In genomic region chr1:71296551-71296950, GRCh38 we compare ENCODE assay signal across 18 cellular contexts.
A peak's percentile ranks its signal among the peaks of the same experiment; 100 is the strongest.
DNase-seq lines count a peak whose midpoint lies in the region; ATAC-seq and TF ChIP-seq lines count a peak whose summit lies in the region.
"Had no signal": no experiment of that assay in that cellular context is flagged by ENCODE, and none has a peak within 500 bp of the region (broad histone marks: within the 10 kb centered on the region; RNA-seq: fewer than 3 reads in every experiment).

No MANE protein-coding gene starts in this region.

- no peak overlapping the region for H3K4me2 ChIP-seq in GM23248 (ENCODE audit: unreplicated experiment)
- H3K4me2 ChIP-seq: SK-N-SH had no signal

- TF ChIP-seq POLR2A in prostate gland (IDR thresholded peaks at IDR 0.05): no peak

- H2AFZ ChIP-seq in GM23248: no peak overlapping the region

- no peaks in the 10 kb centered on the region for H4K20me1 ChIP-seq in GM23248 (ENCODE audit: insufficient read depth)

- intact Hi-C loops in prostate gland (cut with DNase I): no loop called here

- WGBS in GM23248 (ENCODE audit: low coverage in 1 of 2, low lambda C conversion rate in 2 of 2, missing lambda C conversion rate in 2 of 2), 2 experiments: 47% methylated on average over 2 of the region's 2 CpGs
- 21% methylated on average over 2 of the region's 2 CpGs for WGBS in prostate gland

- H3K4me1 ChIP-seq in GM23248 (ENCODE audit: insufficient read depth) (peaks cover 21% of the 10 kb centered on the region), prostate gland (replicated peaks) (no peaks in the 10 kb centered on the region)
- H3K4me1 ChIP-seq: BE2C had no signal

- no peaks in the 10 kb centered on the region for H3K79me2 ChIP-seq in GM23248 (ENCODE audit: insufficient read depth)

- no peak overlapping the region for H3K9ac ChIP-seq in GM23248
- H3K9ac ChIP-seq: SK-N-SH had no signal

- in situ Hi-C loops in GM23248 (cut with MboI): no loop called here

- no peak for TF ChIP-seq CTCF in AG10803 (conservative IDR thresholded peaks at IDR 0.05; ENCODE audit: low read length)
- TF ChIP-seq CTCF in prostate gland (IDR thresholded peaks at IDR 0.05): no peak

- H3F3A ChIP-seq in GM23248 (ENCODE audit: insufficient read depth): 0 out of 2 replicates have a peak, but pooled peaks cover 5% of the 10 kb centered on the region

- H3K27me3 ChIP-seq in GM23248 (replicated peaks; ENCODE audit: insufficient read depth) (no peaks in the 10 kb centered on the region), prostate gland (replicated peaks; ENCODE audit: insufficient read depth) (no peaks in the 10 kb centered on the region)
- H3K27me3 ChIP-seq: BE2C, MG63 had no signal

- H3K4me3 ChIP-seq in AG10803 (ENCODE audit: low read length): no peak overlapping the region
- no peak overlapping the region for H3K4me3 ChIP-seq in GM23248
- H3K4me3 ChIP-seq in prostate gland: no peak overlapping the region
- H3K4me3 ChIP-seq: K562, MG63 had no signal

- H3K9me3 ChIP-seq in GM23248 (ENCODE audit: low read depth) (no peaks in the 10 kb centered on the region), prostate gland (no peaks in the 10 kb centered on the region)
- H3K9me3 ChIP-seq: BE2C, MG63, SK-N-SH had no signal

- DNase-seq in AG10803 (ENCODE audit: low read depth) (peak; percentile 77), GM23248 (peak; percentile 22), astrocyte of the hippocampus (ENCODE audit: low read depth, low spot score) (peak; percentile 48), iPS-NIHi11 (ENCODE audit: low spot score) (peak; percentile 7), HK-2 (ENCODE audit: unreplicated experiment) (no peak), prostate gland (ENCODE audit: low spot score) (no peak), HT-29 (ENCODE audit: low spot score) (no peak)
- DNase-seq: BE2C; CD8-positive, alpha-beta T cell; H9; MG63; NCI-H1105; NCI-H446 treated with DMSO at 0.1 percent for 48 hours; NCI-H748 treated with DMSO at 0.1 percent for 48 hours; Right ventricle myocardium superior; SK-N-SH had no signal

- no peak for ATAC-seq in HG03571 (IDR thresholded peaks at IDR 0.05; ENCODE audit: unreplicated experiment)
- ATAC-seq: CD8-positive, alpha-beta T cell; K562 had no signal

- H3K27ac ChIP-seq in GM23248: no peak overlapping the region
- no peak overlapping the region for H3K27ac ChIP-seq in prostate gland

- H3K9me2 ChIP-seq in GM23248 (ENCODE audit: insufficient read depth): no peaks in the 10 kb centered on the region
- H3K9me2 ChIP-seq: SK-N-SH had no signal

- H3K36me3 ChIP-seq in GM23248 (ENCODE audit: low read depth) (no peaks in the 10 kb centered on the region), prostate gland (no peaks in the 10 kb centered on the region)
- H3K36me3 ChIP-seq: BE2C, MG63 had no signal

Comparison
In these comparisons a context has a peak if more than half of its experiments do, and no peak if none do; other contexts are left out.
1. DNase-seq: peak in AG10803 (single experiment), GM23248 (single experiment), astrocyte of the hippocampus (single experiment) and iPS-NIHi11 (single experiment); none in HK-2 (single experiment), prostate gland (single experiment) and HT-29 (single experiment).